23 cellular contexts compared by ENCODE assay signal in the genomic region with DNA sequence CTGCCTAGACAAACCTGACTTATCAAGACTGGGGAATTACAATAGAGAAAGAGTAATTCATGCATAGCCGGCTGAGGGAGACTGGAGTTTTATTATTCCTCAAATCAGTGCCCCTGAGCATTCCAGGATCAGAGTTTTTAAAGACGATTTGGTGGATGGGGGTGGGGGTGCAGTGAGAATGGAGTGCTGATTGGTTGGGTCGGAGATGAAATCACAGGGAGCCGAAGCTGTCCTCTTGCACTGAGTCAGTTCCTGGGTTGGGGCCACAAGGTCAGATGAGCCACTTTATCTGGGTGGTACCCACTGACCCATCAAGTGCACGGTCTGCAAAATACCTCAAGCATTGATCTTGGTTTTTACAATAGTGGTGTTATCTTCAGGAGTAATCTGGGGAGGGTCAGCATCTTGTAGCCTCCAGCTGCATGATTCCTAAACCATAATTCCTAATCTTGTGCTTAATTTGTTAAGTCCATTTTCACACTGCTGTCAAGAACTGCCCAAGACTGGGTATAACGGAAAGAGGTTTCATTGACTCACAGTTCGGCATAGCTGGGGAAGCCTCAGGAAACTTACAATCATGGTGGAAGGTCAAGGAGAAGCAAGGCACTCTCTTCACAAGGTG.
DNase-seq lines count a peak whose midpoint lies in the region; ATAC-seq and TF ChIP-seq lines count a peak whose summit lies in the region.
"Had no signal": no experiment of that assay in that cellular context is flagged by ENCODE, and none has a peak within 500 bp of the region (broad histone marks: within the 10 kb centered on the region; RNA-seq: fewer than 3 reads in every experiment).

No MANE protein-coding gene starts in this region.

- no peaks in the 10 kb centered on the region for H3K9me2 ChIP-seq in PC-9 (ENCODE audit: insufficient read depth)
- H3K9me2 ChIP-seq: SK-N-SH had no signal

- no peaks in the 10 kb centered on the region for H3K79me2 ChIP-seq in PC-9 (ENCODE audit: low read depth)

- peaks cover 14% of the 10 kb centered on the region for H3K9me3 Mint-ChIP-seq in activated CD4-positive, alpha-beta T cell treated with anti-CD3 and anti-CD28 coated beads, Interleukin-2, amount 10 ng/mL, durations not matched to agents 24 days and 14 days
- peaks cover 48 to 69% of the 10 kb centered on the region in 2 donors for H3K9me3 Mint-ChIP-seq in stimulated activated naive CD8-positive, alpha-beta T cell treated with anti-CD3 and anti-CD28 coated beads, Interleukin-15, amount 100 ng/mL, for 72 hours
- H3K9me3 Mint-ChIP-seq: central memory CD8-positive, alpha-beta T cell had no signal

- H3F3A ChIP-seq in PC-9 (ENCODE audit: insufficient read depth, low read depth) = peaks cover 43% of the 10 kb centered on the region

- H3K36me3 ChIP-seq in PC-9 (ENCODE audit: low read depth) (no peaks in the 10 kb centered on the region), BE2C (no peaks in the 10 kb centered on the region)

- no peaks in the 10 kb centered on the region for H4K20me1 ChIP-seq in PC-9 (ENCODE audit: insufficient read depth)

- peak overlapping the region; percentile 50 for H3K4me2 ChIP-seq in PC-9
- H3K4me2 ChIP-seq: SK-N-SH had no signal

- no peak for TF ChIP-seq CTCF in PC-9 (conservative IDR thresholded peaks at IDR 0.05)
- TF ChIP-seq CTCF in BE2C (IDR thresholded peaks at IDR 0.05; ENCODE audit: low read depth, low read length) = no peak

- H3K4me3 ChIP-seq in PC-9 (no peak overlapping the region), BE2C (ENCODE audit: low read depth, low read length) (no peak overlapping the region)

- CTCF ChIA-PET in PC-9 (lab: Charles Lee) = no interaction called here

- no peak for ATAC-seq in stimulated activated naive CD8-positive, alpha-beta T cell treated with anti-CD3 and anti-CD28 coated beads, Interleukin-15, amount 100 ng/mL, for 72 hours
- no peak for ATAC-seq in HG02852 (IDR thresholded peaks at IDR 0.05; ENCODE audit: unreplicated experiment)
- ATAC-seq: left cardiac atrium had no signal

- POLR2A ChIA-PET in PC-9 (lab: Charles Lee; ENCODE audit: unreplicated experiment) = interaction anchor here (0.7 kb wide), 1 partner anchor 41 kb away, joined by 9 read pairs; no protein-coding TSS in a partner anchor

- 0 out of 2 replicates have a peak, but pooled peaks cover 8% of the 10 kb centered on the region for H3K9me3 ChIP-seq in PC-9 (ENCODE audit: insufficient read depth, low read depth)
- H3K9me3 ChIP-seq in BE2C = no peaks in the 10 kb centered on the region; the same call in 1 of the 2 replicates
- H3K9me3 ChIP-seq: SK-N-SH had no signal

- H3K4me3 Mint-ChIP-seq in activated CD4-positive, alpha-beta T cell treated with anti-CD3 and anti-CD28 coated beads, Interleukin-2, amount 10 ng/mL, durations not matched to agents 24 days and 14 days = no peak overlapping the region
- peak overlapping the region; percentile 15 to 28 for H3K4me3 Mint-ChIP-seq in stimulated activated naive CD8-positive, alpha-beta T cell treated with anti-CD3 and anti-CD28 coated beads, Interleukin-15, amount 100 ng/mL, for 72 hours
- H3K4me3 Mint-ChIP-seq: central memory CD8-positive, alpha-beta T cell; neural crest cell; stimulated activated effector memory CD8-positive, alpha-beta T cell treated with anti-CD3 and anti-CD28 coated beads, Interleukin-12 subunit alpha, Interleukin-12 subunit beta, amount 100 ng/mL, for 72 hours had no signal

- peak overlapping the region; percentile 85 for H3K27ac Mint-ChIP-seq in activated CD4-positive, alpha-beta T cell treated with anti-CD3 and anti-CD28 coated beads, Interleukin-2, amount 10 ng/mL, durations not matched to agents 24 days and 14 days
- no peak overlapping the region for H3K27ac Mint-ChIP-seq in stimulated activated naive CD8-positive, alpha-beta T cell treated with anti-CD3 and anti-CD28 coated beads, Interleukin-15, amount 100 ng/mL, for 72 hours

- BruUV-seq in PC-9 (replicated peaks; lab: Mats Ljungman, UMichigan) = no TSS peak

- no peaks in the 10 kb centered on the region for H3K27me3 Mint-ChIP-seq in activated CD4-positive, alpha-beta T cell treated with anti-CD3 and anti-CD28 coated beads, Interleukin-2, amount 10 ng/mL, durations not matched to agents 24 days and 14 days
- no peaks in the 10 kb centered on the region for H3K27me3 Mint-ChIP-seq in stimulated activated naive CD8-positive, alpha-beta T cell treated with anti-CD3 and anti-CD28 coated beads, Interleukin-15, amount 100 ng/mL, for 72 hours
- H3K27me3 Mint-ChIP-seq: central memory CD8-positive, alpha-beta T cell had no signal

- no peak overlapping the region for H2AFZ ChIP-seq in PC-9

- peaks cover 71% of the 10 kb centered on the region for H3K4me1 ChIP-seq in PC-9 (replicated peaks; ENCODE audit: insufficient read depth)
- H3K4me1 ChIP-seq in BE2C = peaks cover 14% of the 10 kb centered on the region

- DNase-seq in activated CD4-positive, alpha-beta T cell treated with anti-CD3 and anti-CD28 coated beads, Interleukin-2, amount 10 ng/mL, durations not matched to agents 24 days and 14 days = no peak
- no peak for DNase-seq in activated CD4-positive, alpha-beta T cell treated with anti-CD3 and anti-CD28 coated beads, Interleukin-2, amount 50 U/mL, for 4 hours
- DNase-seq in PC-9 (peak in 1 of 2 experiments; percentile 73), iris pigment epithelial cell (ENCODE audit: low read depth) (peak; percentile 28), C1 segment of cervical spinal cord (lab: John Stamatoyannopoulos, UW) (no peak), BE2C (no peak)
- DNase-seq in stimulated activated naive CD8-positive, alpha-beta T cell treated with anti-CD3 and anti-CD28 coated beads, Interleukin-15, amount 100 ng/mL, for 72 hours = no peak
- DNase-seq: 8988T; activated CD4-positive, CD25-positive, alpha-beta regulatory T cell; activated effector memory CD4-positive, alpha-beta T cell treated with anti-CD3 and anti-CD28 coated beads, Interleukin-2, amount 50 U/mL, for 16 hours; aorta; erythroblast; GF-D8; H7; left cardiac atrium; NCI-H1436; SK-N-SH; T-helper 9 cell; trophoblast cell had no signal

- H3K4me1 Mint-ChIP-seq in activated CD4-positive, alpha-beta T cell treated with anti-CD3 and anti-CD28 coated beads, Interleukin-2, amount 10 ng/mL, durations not matched to agents 24 days and 14 days = peaks cover 23% of the 10 kb centered on the region
- H3K4me1 Mint-ChIP-seq in stimulated activated naive CD8-positive, alpha-beta T cell treated with anti-CD3 and anti-CD28 coated beads, Interleukin-15, amount 100 ng/mL, for 72 hours = peaks cover 65% of the 10 kb centered on the region
- H3K4me1 Mint-ChIP-seq: neural crest cell had no signal

- peaks cover 33% of the 10 kb centered on the region for H3K36me3 Mint-ChIP-seq in activated CD4-positive, alpha-beta T cell treated with anti-CD3 and anti-CD28 coated beads, Interleukin-2, amount 10 ng/mL, durations not matched to agents 24 days and 14 days (ENCODE audit: low read depth)
- H3K36me3 Mint-ChIP-seq: stimulated activated effector memory CD8-positive, alpha-beta T cell treated with anti-CD3 and anti-CD28 coated beads, Interleukin-12 subunit alpha, Interleukin-12 subunit beta, amount 100 ng/mL, for 72 hours had no signal

- intact Hi-C loops in activated CD4-positive, alpha-beta T cell treated with anti-CD3 and anti-CD28 coated beads, Interleukin-2, amount 10 ng/mL, durations not matched to agents 24 days and 14 days (cut with micrococcal nuclease) = loop anchor here (2.0 to 5.0 kb wide), 2 partner anchors 21 to 91 kb away; no protein-coding TSS in a partner anchor
- intact Hi-C loops in PC-9 (cut with micrococcal nuclease; ENCODE audit: unreplicated experiment) = no loop called here

- H3K27me3 ChIP-seq in PC-9 (ENCODE audit: insufficient read depth, low read depth) (no peaks in the 10 kb centered on the region), BE2C (no peaks in the 10 kb centered on the region)

- peak overlapping the region; percentile 79 for H3K27ac ChIP-seq in PC-9
